ENCODE assay signal across 8 cellular contexts in genomic region chr13:52599037-52599852, GRCh38. TPM values are rescaled to one million over a fixed set of nuclear protein-coding genes. Genes with fewer than 3 reads are reported as not detected.
DNase-seq lines count a peak whose midpoint lies in the region; ATAC-seq and TF ChIP-seq lines count a peak whose summit lies in the region.

No MANE protein-coding gene starts in this region.

- no peak for DNase-seq in AG04450 (ENCODE audit: low read depth, low spot score)
- DNase-seq in IMR-90, result peak; percentile 71
- DNase-seq in activated naive CD8-positive, alpha-beta T cell treated with anti-CD3 and anti-CD28 coated beads, Interleukin-2, amount 50 U/mL, for 24 hours, result no peak
- DNase-seq in iPS DF 6.9 (ENCODE audit: low read depth, low spot score), result no peak
- DNase-seq in smooth muscle cell (lab: John Stamatoyannopoulos, UW; ENCODE audit: unreplicated experiment), result no peak
- no peak for DNase-seq in COLO668 (lab: John Stamatoyannopoulos, UW; ENCODE audit: unreplicated experiment)
- DNase-seq in KG1 (lab: John Stamatoyannopoulos, UW), result no peak

- no peak overlapping the region for H3K27ac Mint-ChIP-seq in activated naive CD8-positive, alpha-beta T cell treated with anti-CD3 and anti-CD28 coated beads, Interleukin-2, amount 50 U/mL, for 24 hours

- no peak for TF ChIP-seq POLR2A in IMR-90 (IDR thresholded peaks at IDR 0.05; ENCODE audit: low read depth, low read length)

- no peak for TF ChIP-seq RAD21 in IMR-90 (IDR thresholded peaks at IDR 0.05; ENCODE audit: low read length)

- peak overlapping the region; percentile 65 for H3K4me3 ChIP-seq in AG04450 (ENCODE audit: low read depth, low read length)
- peak overlapping the region; percentile 49 for H3K4me3 ChIP-seq in IMR-90 (ENCODE audit: insufficient read depth, low read depth, low read length)
- H3K4me3 ChIP-seq in iPS DF 6.9 (ENCODE audit: low read length), result peak overlapping the region; percentile 58; the same call in 1 of the 2 replicates
- H3K4me3 ChIP-seq in smooth muscle cell, result peak overlapping the region; percentile 73

- H3K9me3 Mint-ChIP-seq in activated naive CD8-positive, alpha-beta T cell treated with anti-CD3 and anti-CD28 coated beads, Interleukin-2, amount 50 U/mL, for 24 hours, result no peaks in the 10 kb centered on the region

- H2AFZ ChIP-seq in IMR-90 (replicated peaks; ENCODE audit: low read length, poor library complexity) (peak overlapping the region; percentile 97), smooth muscle cell (ENCODE audit: low read depth) (peak overlapping the region; percentile 80)

- BruUV-seq in IMR-90 (replicated peaks; lab: Mats Ljungman, UMichigan), result no TSS peak

- H2AK5ac ChIP-seq in IMR-90 (ENCODE audit: low read depth, low read length), result peak overlapping the region; percentile 51; the same call in 1 of the 2 replicates

- WGBS in IMR-90 (ENCODE audit: extremely low coverage in 2 of 2, insufficient read length in 1 of 2), 2 experiments, result 0% methylated on average over 1 of the region's 13 CpGs; no CpG with 5 or more reads in 1 of the 2 experiments
- WGBS in iPS DF 6.9 (ENCODE audit: insufficient coverage, insufficient read length), result no CpG with 5 or more reads among the region's 13 CpGs
- 21% methylated on average over 13 of the region's 13 CpGs for WGBS in smooth muscle cell (ENCODE audit: low lambda C conversion rate)

- H3K36me3 Mint-ChIP-seq in activated naive CD8-positive, alpha-beta T cell treated with anti-CD3 and anti-CD28 coated beads, Interleukin-2, amount 50 U/mL, for 24 hours (ENCODE audit: low read depth), result no peaks in the 10 kb centered on the region

- peaks cover 13% of the 10 kb centered on the region; the same call in 1 of the 2 replicates for H3K9me1 ChIP-seq in IMR-90 (ENCODE audit: insufficient read depth, low read length)

- H3K4me1 ChIP-seq in IMR-90 (ENCODE audit: control insufficient read depth, insufficient read depth, low read length), result peaks cover 6% of the 10 kb centered on the region
- 0 out of 2 replicates have a peak, but pooled peaks cover 1% of the 10 kb centered on the region for H3K4me1 ChIP-seq in iPS DF 6.9 (ENCODE audit: control insufficient read depth, insufficient read depth, low read length)
- H3K4me1 ChIP-seq in smooth muscle cell (ENCODE audit: low read depth), result peaks cover 11% of the 10 kb centered on the region

- dilution Hi-C loops in IMR-90 (cut with HindIII; ENCODE audit: low sequenced_read_pairs, unreplicated experiment), result no loop called here

- CTCF ChIA-PET in AG04450 (lab: Charles Lee), result interaction anchor here (0.8 to 1.0 kb wide), 2 partner anchors 66 to 368 kb away, joined by 3 to 4 read pairs; no protein-coding TSS in a partner anchor
- CTCF ChIA-PET in IMR-90 (lab: Yijun Ruan, JAX), result interaction anchor here (0.6 kb wide), 1 partner anchor 704 kb away, joined by 3 read pairs; no protein-coding TSS in a partner anchor

- H2BK15ac ChIP-seq in IMR-90 (ENCODE audit: low read depth, low read length), result peak overlapping the region; percentile 75; the same call in 2 of the 3 replicates

- peak overlapping the region; percentile 87 for H3K14ac ChIP-seq in IMR-90 (replicated peaks; ENCODE audit: low read depth, low read length)

- no peaks in the 10 kb centered on the region for H3F3A ChIP-seq in smooth muscle cell (ENCODE audit: low read depth)

- H2BK5ac ChIP-seq in IMR-90 (ENCODE audit: low read depth, low read length, poor library complexity, severe bottlenecking), result peak overlapping the region; percentile 84

- peak overlapping the region; percentile 61 for H2AK9ac ChIP-seq in IMR-90 (replicated peaks; ENCODE audit: low read depth, low read length, poor library complexity)

- H3K9ac ChIP-seq in IMR-90 (ENCODE audit: low read depth, low read length), result peak overlapping the region; percentile 61
- H3K9ac ChIP-seq in smooth muscle cell (ENCODE audit: low read depth), result no peak overlapping the region

- peak overlapping the region; percentile 81; the same call in 1 of the 2 replicates for H2BK20ac ChIP-seq in IMR-90 (ENCODE audit: low read depth, low read length)

- H3K18ac ChIP-seq in IMR-90 (ENCODE audit: low read depth, low read length), result peak overlapping the region; percentile 99

- H3K9me3 ChIP-seq in AG04450 (ENCODE audit: control insufficient read depth, insufficient read depth, low read length) (no peaks in the 10 kb centered on the region), IMR-90 (ENCODE audit: control insufficient read depth, insufficient read depth, low read length) (no peaks in the 10 kb centered on the region), iPS DF 6.9 (ENCODE audit: control insufficient read depth, insufficient read depth, low read length) (no peaks in the 10 kb centered on the region), smooth muscle cell (replicated peaks; ENCODE audit: low read depth) (no peaks in the 10 kb centered on the region)

- peak overlapping the region; percentile 92 for H3K23ac ChIP-seq in IMR-90 (ENCODE audit: low read depth, low read length)

- H3K4me1 Mint-ChIP-seq in activated naive CD8-positive, alpha-beta T cell treated with anti-CD3 and anti-CD28 coated beads, Interleukin-2, amount 50 U/mL, for 24 hours, result peaks cover 13% of the 10 kb centered on the region

- in situ Hi-C loops in IMR-90 (cut with MboI; ENCODE audit: low sequenced_read_pairs), result no loop called here

- H3K27me3 ChIP-seq in AG04450 (ENCODE audit: control insufficient read depth, insufficient read depth, low read length), result no peaks in the 10 kb centered on the region
- H3K27me3 ChIP-seq in IMR-90 (ENCODE audit: control insufficient read depth, insufficient read depth, low read length), result no peaks in the 10 kb centered on the region
- no peaks in the 10 kb centered on the region for H3K27me3 ChIP-seq in iPS DF 6.9 (ENCODE audit: control insufficient read depth, insufficient read depth, low read length)
- no peaks in the 10 kb centered on the region for H3K27me3 ChIP-seq in smooth muscle cell (ENCODE audit: low read depth)

- peak overlapping the region; percentile 62 to 85 for H4K8ac ChIP-seq in IMR-90 (ENCODE audit: low read depth in 2 of 2, low read length in 2 of 2)

- ATAC-seq in GM19035 (IDR thresholded peaks at IDR 0.05; ENCODE audit: unreplicated experiment), result peak; percentile 8
- ATAC-seq in IMR-90 (ENCODE audit: low read depth), result peak; percentile 45
- no peak for ATAC-seq in activated naive CD8-positive, alpha-beta T cell treated with anti-CD3 and anti-CD28 coated beads, Interleukin-2, amount 50 U/mL, for 24 hours

- H4K5ac ChIP-seq in IMR-90 (ENCODE audit: low read depth, low read length), result peak overlapping the region; percentile 98

- peaks cover 29% of the 10 kb centered on the region for H3K27me3 Mint-ChIP-seq in activated naive CD8-positive, alpha-beta T cell treated with anti-CD3 and anti-CD28 coated beads, Interleukin-2, amount 50 U/mL, for 24 hours

- H4K20me1 ChIP-seq in IMR-90 (ENCODE audit: insufficient read depth, low read length), result no peaks in the 10 kb centered on the region
- no peaks in the 10 kb centered on the region for H4K20me1 ChIP-seq in smooth muscle cell (ENCODE audit: low read depth)

- H3K56ac ChIP-seq in IMR-90 (ENCODE audit: extremely low read depth, insufficient read depth, low read length), result peak overlapping the region; percentile 60

- H3K79me1 ChIP-seq in IMR-90 (ENCODE audit: low read depth in 1 of 2, low read length in 2 of 2), result no peaks in the 10 kb centered on the region; a peak in 1 of 4 replicates

- peak overlapping the region; percentile 85 for H3K4ac ChIP-seq in IMR-90 (ENCODE audit: low read depth, low read length)

- H3K36me3 ChIP-seq in IMR-90 (ENCODE audit: control insufficient read depth, insufficient read depth, low read length) (no peaks in the 10 kb centered on the region), iPS DF 6.9 (ENCODE audit: control insufficient read depth, insufficient read depth, low read length) (no peaks in the 10 kb centered on the region), smooth muscle cell (ENCODE audit: low read depth) (no peaks in the 10 kb centered on the region)

- H3K4me3 Mint-ChIP-seq in activated naive CD8-positive, alpha-beta T cell treated with anti-CD3 and anti-CD28 coated beads, Interleukin-2, amount 50 U/mL, for 24 hours, result peak overlapping the region; percentile 59

- H3K27ac ChIP-seq in AG04450 (ENCODE audit: low read depth, low read length) (peak overlapping the region; percentile 77), IMR-90 (ENCODE audit: insufficient read depth, low read length) (peak overlapping the region; percentile 76), iPS DF 6.9 (ENCODE audit: low read length) (no peak overlapping the region), smooth muscle cell (ENCODE audit: low read depth) (peak overlapping the region; percentile 40)

- H3K79me2 ChIP-seq in smooth muscle cell (ENCODE audit: low read depth), result no peaks in the 10 kb centered on the region

- POLR2A ChIA-PET in AG04450 (lab: Yijun Ruan, JAX), result interaction anchor here (0.6 to 1.9 kb wide), 3 partner anchors 18 to 129 kb away, joined by 4 to 8 read pairs (median 5); partner anchors contain the start of gene SUGT1
- POLR2A ChIA-PET in IMR-90 (lab: Charles Lee; ENCODE audit: unreplicated experiment), result no interaction called here

- H3K4me2 ChIP-seq in IMR-90 (ENCODE audit: low read depth, low read length) (peak overlapping the region; percentile 84), smooth muscle cell (peak overlapping the region; percentile 96)

- H4K91ac ChIP-seq in IMR-90 (ENCODE audit: insufficient read depth, low read depth, low read length), result peak overlapping the region; percentile 70

- H2BK120ac ChIP-seq in IMR-90 (ENCODE audit: low read depth, low read length), result peak overlapping the region; percentile 89

- TF ChIP-seq CTCF in AG04450 (IDR thresholded peaks at IDR 0.05; ENCODE audit: low read depth, low read length) (no peak), IMR-90 (conservative IDR thresholded peaks at IDR 0.05; ENCODE audit: low read depth, low read length) (no peak), smooth muscle cell (IDR thresholded peaks at IDR 0.05; ENCODE audit: borderline replicate concordance, insufficient read depth, poor library complexity, severe bottlenecking) (no peak)

- intact Hi-C loops in IMR-90 (cut with micrococcal nuclease), result no loop called here

RNA-seq across cellular contexts. Expression of gene HNRNPA1L2, which starts 43.0 kb away (rescaled TPM):
- polyA plus RNA-seq in AG04450 (2011; rRNA removed) (9.7 and 11.6 TPM in 2 replicates), IMR-90 (2012; rRNA removed) (9.1 and 9.3 TPM in 2 replicates), smooth muscle cell (9.5 and 11.9 TPM in 2 replicates)
- polyA minus RNA-seq in AG04450 (2011; rRNA and poly(A)+ RNA removed), result 4.3 and 5.6 TPM in 2 replicates
- total RNA-seq in IMR-90 (2012; rRNA removed) (3.4 and 3.9 TPM in 2 replicates), smooth muscle cell (4.7 and 7.8 TPM in 2 replicates)
- polyA plus RNA-seq in IMR-90 (2012; cell fraction: cytosol; rRNA removed), result 0.78 and 1.5 TPM in 2 replicates
- polyA plus RNA-seq in IMR-90 (2012; cell fraction: nucleus; rRNA removed; ENCODE audit: low replicate concordance), result 2.4 and 11.3 TPM in 2 replicates

RNA-seq across cellular contexts. Expression of gene SUGT1, which starts 53.4 kb away (rescaled TPM):
- polyA plus RNA-seq in AG04450 (2011; rRNA removed) (44.9 and 64.8 TPM in 2 replicates), IMR-90 (2012; rRNA removed) (24.6 and 25.6 TPM in 2 replicates), smooth muscle cell (64.4 and 78.8 TPM in 2 replicates)
- 36.7 and 37.7 TPM in 2 replicates for polyA minus RNA-seq in AG04450 (2011; rRNA and poly(A)+ RNA removed)
- total RNA-seq in IMR-90 (2012; rRNA removed) (21.5 and 41.4 TPM in 2 replicates), smooth muscle cell (42.9 and 54.3 TPM in 2 replicates)
- polyA plus RNA-seq in IMR-90 (2012; cell fraction: cytosol; rRNA removed), result 10.5 and 18.4 TPM in 2 replicates
- 4.3 and 14.6 TPM in 2 replicates for polyA plus RNA-seq in IMR-90 (2012; cell fraction: nucleus; rRNA removed; ENCODE audit: low replicate concordance)
